ENCODE assay signal across 22 cellular contexts in genomic region chr1:205800470-205800869, GRCh38. TPM values are rescaled to one million over a fixed set of nuclear protein-coding genes. Genes with fewer than 3 reads are reported as not detected.
DNase-seq lines count a peak whose midpoint lies in the region; ATAC-seq, FAIRE-seq and TF ChIP-seq lines count a peak whose summit lies in the region.
"Had no signal": no experiment of that assay in that cellular context is flagged by ENCODE, and none has a peak within 500 bp of the region (broad histone marks: within the 10 kb centered on the region; RNA-seq: fewer than 3 reads in every experiment).

No MANE protein-coding gene starts in this region.

- WGBS in heart right ventricle, 2 donors: 50 to 60% methylated on average over 4 of the region's 4 CpGs
- WGBS in pancreas, 2 donors: 40 to 42% methylated on average over 4 of the region's 4 CpGs

- H3K4me3 ChIP-seq in heart right ventricle (no peak overlapping the region), pancreas (peak overlapping the region in 1 of 4 donors; percentile 19)
- H3K4me3 ChIP-seq: GM12878 had no signal

- TF ChIP-seq CTCF in heart right ventricle (IDR thresholded peaks at IDR 0.05) (no peak), pancreas (IDR thresholded peaks at IDR 0.05) (no peak)

- intact Hi-C loops in heart right ventricle (cut with DNase I) (loop anchor here in 2 of 10 donors (5.0 to 10.0 kb wide), 2 partner anchors 107 to 304 kb away; no protein-coding TSS in a partner anchor), pancreas (cut with DNase I) (no loop called here)

- FAIRE-seq in pancreas (lab: Jason Lieb, UNC): no peak
- FAIRE-seq: GM12878 had no signal

- H3K9me3 ChIP-seq in heart right ventricle (no peaks in the 10 kb centered on the region), pancreas (no peaks in the 10 kb centered on the region)

- ATAC-seq in heart right ventricle (peak in 7 of 8 donors; percentile 9 to 65 (median 24)), pancreas (peak in 3 of 4 donors; percentile 11 to 29 (median 24)), HG03280 (IDR thresholded peaks at IDR 0.05; ENCODE audit: unreplicated experiment) (no peak)
- ATAC-seq: GM12878, HCT116 had no signal

- H3K27me3 ChIP-seq in heart right ventricle: no peaks in the 10 kb centered on the region
- H3K27me3 ChIP-seq in pancreas: no peaks in the 10 kb centered on the region

- H3K4me1 ChIP-seq in heart right ventricle (peaks cover 3 to 86% (median 41%) of the 10 kb centered on the region in 9 donors), pancreas (peaks cover 19 to 35% (median 28%) of the 10 kb centered on the region in 3 donors)

- H3K36me3 ChIP-seq in heart right ventricle (peaks cover 4 to 64% (median 45%) of the 10 kb centered on the region in 9 donors), pancreas (peaks cover 0 to 42% (median 10%) of the 10 kb centered on the region in 3 donors)

- DNase-seq in DMS 273 (lab: John Stamatoyannopoulos, UW; ENCODE audit: unreplicated experiment): peak; percentile 17
- no peak for DNase-seq in DMS 273 treated with DMSO at 0.1 percent for 48 hours (lab: John Stamatoyannopoulos, UW)
- peak; percentile 1 for DNase-seq in HT-29 (ENCODE audit: low spot score)
- DNase-seq in heart right ventricle: no peak
- DNase-seq in pancreas: peak in 2 of 6 donors; percentile 39 to 65
- no peak for DNase-seq in LoVo (ENCODE audit: low spot score)
- DNase-seq in GOT3 (lab: John Stamatoyannopoulos, UW): no peak
- DNase-seq: CD4-positive, alpha-beta memory T cell; DMS79 treated with DMSO at 0.1 percent for 48 hours; GDM1; KG1; NCI-H146; NCI-H526; NK-92 treated with Interleukin-12 subunit alpha and Interleukin-12 subunit beta, amount 100 ng/mL, for 24 hours; OCI-M1 had no signal

- H3K27ac ChIP-seq in heart right ventricle (peak overlapping the region in 7 of 10 donors; percentile 17 to 71 (median 61)), pancreas (peak overlapping the region; percentile 65 to 86 (median 72))
- H3K27ac ChIP-seq: 22Rv1 had no signal

RNA-seq across cellular contexts. Expression of gene SLC41A1, which starts 12.5 kb away (rescaled TPM):
- total RNA-seq in HT-29 (2014; rRNA removed; shearing (Covaris generic)): 5.0 and 5.4 TPM in 2 replicates
- total RNA-seq in heart right ventricle (100 to 1,000 TPM; 247 to 566 (median 322) TPM), pancreas (10 to 100 TPM; 27.7 to 57.7 (median 41.1) TPM)
- polyA plus RNA-seq in heart right ventricle (100 to 1,000 TPM in 1 of 2 donors, 10 to 100 TPM in 1; 97.0 to 102 TPM), pancreas (10 to 100 TPM; 20.7 to 27.4 TPM)

RNA-seq across cellular contexts. Expression of gene RAB29, which starts 25.2 kb away (rescaled TPM):
- total RNA-seq in HT-29 (2014; rRNA removed; shearing (Covaris generic)): 3.6 and 4.7 TPM in 2 replicates
- total RNA-seq in heart right ventricle (10 to 100 TPM in 9 of 10 donors, 1 to 10 TPM in 1; 9.1 to 23.1 (median 16.3) TPM), pancreas (10 to 100 TPM in 2 of 6 donors, 1 to 10 TPM in 4; 5.4 to 12.2 (median 7.0) TPM)
- polyA plus RNA-seq in heart right ventricle (10 to 100 TPM in 1 of 2 donors, 1 to 10 TPM in 1; 5.6 to 10.4 TPM), pancreas (10 to 100 TPM in 1 of 2 donors, 1 to 10 TPM in 1; 6.5 to 10.8 TPM)

RNA-seq across cellular contexts. Expression of gene PM20D1, which starts 49.5 kb away (rescaled TPM):
- not detected in 2 replicates for total RNA-seq in HT-29 (2014; rRNA removed; shearing (Covaris generic))
- 1 to 10 TPM in 4 of 10 donors, under 1 TPM in 6; 0.12 to 1.9 (median 0.66) TPM for total RNA-seq in heart right ventricle
- polyA plus RNA-seq in heart right ventricle: under 1 TPM; 0.30 to 0.73 TPM
- total RNA-seq in pancreas: 10 to 100 TPM; 19.1 to 54.6 (median 24.1) TPM
- polyA plus RNA-seq in pancreas: 10 to 100 TPM in 1 of 2 donors, 1 to 10 TPM in 1; 5.6 to 15.8 TPM
- total RNA-seq: GM12878, M059J, RPMI7951 had no signal
- polyA plus RNA-seq: BJ, GM12878 had no signal

RNA-seq across cellular contexts. Expression of gene NUCKS1, which starts 50.5 kb away (rescaled TPM):
- total RNA-seq in HT-29 (2014; rRNA removed; shearing (Covaris generic)): 41.9 and 42.8 TPM in 2 replicates
- total RNA-seq in heart right ventricle (100 to 1,000 TPM; 174 to 245 (median 211) TPM), pancreas (10 to 100 TPM; 33.0 to 69.6 (median 53.5) TPM)
- polyA plus RNA-seq in heart right ventricle (100 to 1,000 TPM in 1 of 2 donors, 10 to 100 TPM in 1; 31.8 to 107 TPM), pancreas (10 to 100 TPM; 15.1 to 91.4 TPM)

Comparison
In these comparisons a context has a peak if more than half of its experiments do, and no peak if none do; other contexts are left out.
1. DNase-seq: peak in DMS 273 (single experiment) and HT-29 (single experiment); none in DMS 273 treated with DMSO at 0.1 percent for 48 hours (single experiment), heart right ventricle (0 of 2), LoVo (single experiment) and GOT3 (single experiment).
2. RNA of gene SLC41A1, which starts 12.5 kb away (total RNA-seq): 247 to 566 TPM in heart right ventricle; 27.7 to 57.7 TPM in pancreas and 5.0 to 5.4 TPM in HT-29; every median in the first group is over 4 times any median in the second.
3. RNA of gene PM20D1, which starts 49.5 kb away (total RNA-seq): 19.1 to 54.6 TPM in pancreas; 0.12 to 1.9 TPM in heart right ventricle and not detected in HT-29; every median in the first group is over 4 times any median in the second.